8 cellular contexts compared by ENCODE assay signal in the genomic region with DNA sequence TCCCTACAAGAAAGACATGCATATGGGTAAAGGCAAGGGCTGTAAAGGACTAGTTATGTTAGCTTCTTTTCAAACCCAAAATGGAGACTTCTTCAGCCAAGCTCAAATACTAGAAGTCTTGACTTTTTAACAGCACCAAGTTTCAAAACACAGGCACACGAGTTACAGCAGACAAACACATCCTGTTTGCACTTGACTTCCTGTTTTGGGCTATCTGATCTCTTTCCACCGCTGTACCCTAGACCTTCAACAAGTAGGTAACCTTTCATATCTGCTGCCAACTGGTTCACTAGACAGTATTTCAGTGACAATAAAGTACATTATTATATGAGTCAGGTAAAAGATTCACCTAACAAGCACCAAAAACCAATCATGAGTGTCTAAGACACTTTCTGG. TPM values are rescaled to one million over a fixed set of nuclear protein-coding genes. Genes with fewer than 3 reads are reported as not detected.
DNase-seq lines count a peak whose midpoint lies in the region; ATAC-seq and TF ChIP-seq lines count a peak whose summit lies in the region.

No MANE protein-coding gene starts in this region.

- H3K4me1 Mint-ChIP-seq in IgD-negative memory B cell: peaks cover 48 to 55% (median 49%) of the 10 kb centered on the region in 3 donors
- peaks cover 77% of the 10 kb centered on the region for H3K4me1 Mint-ChIP-seq in activated naive CD8-positive, alpha-beta T cell treated with anti-CD3 and anti-CD28 coated beads, Interleukin-2, amount 50 U/mL, for 24 hours

- TF ChIP-seq CTCF in omental fat pad (IDR thresholded peaks at IDR 0.05): no peak

- peaks cover 11% of the 10 kb centered on the region for H3K36me3 Mint-ChIP-seq in IgD-negative memory B cell
- H3K36me3 Mint-ChIP-seq in activated naive CD8-positive, alpha-beta T cell treated with anti-CD3 and anti-CD28 coated beads, Interleukin-2, amount 50 U/mL, for 24 hours (ENCODE audit: low read depth): peaks cover 3% of the 10 kb centered on the region

- ATAC-seq in GM19043 (IDR thresholded peaks at IDR 0.05; ENCODE audit: low read depth, unreplicated experiment): peak; percentile 56
- peak; percentile 39 for ATAC-seq in activated naive CD8-positive, alpha-beta T cell treated with anti-CD3 and anti-CD28 coated beads, Interleukin-2, amount 50 U/mL, for 24 hours
- ATAC-seq in omental fat pad (ENCODE audit: low FRiP score): no peak

- H3K27ac Mint-ChIP-seq in IgD-negative memory B cell: peak overlapping the region; percentile 84 to 99 (median 90)
- H3K27ac Mint-ChIP-seq in activated naive CD8-positive, alpha-beta T cell treated with anti-CD3 and anti-CD28 coated beads, Interleukin-2, amount 50 U/mL, for 24 hours: peak overlapping the region; percentile 63

- no peaks in the 10 kb centered on the region for H3K27me3 Mint-ChIP-seq in IgD-negative memory B cell
- H3K27me3 Mint-ChIP-seq in activated naive CD8-positive, alpha-beta T cell treated with anti-CD3 and anti-CD28 coated beads, Interleukin-2, amount 50 U/mL, for 24 hours: no peaks in the 10 kb centered on the region

- no peaks in the 10 kb centered on the region for H3K9me3 Mint-ChIP-seq in IgD-negative memory B cell
- H3K9me3 Mint-ChIP-seq in activated naive CD8-positive, alpha-beta T cell treated with anti-CD3 and anti-CD28 coated beads, Interleukin-2, amount 50 U/mL, for 24 hours: no peaks in the 10 kb centered on the region

- peak overlapping the region; percentile 8 to 91 (median 72) for H3K4me3 Mint-ChIP-seq in IgD-negative memory B cell
- peak overlapping the region; percentile 68 for H3K4me3 Mint-ChIP-seq in activated naive CD8-positive, alpha-beta T cell treated with anti-CD3 and anti-CD28 coated beads, Interleukin-2, amount 50 U/mL, for 24 hours

- DNase-seq in Ammon's horn (ENCODE audit: low spot score) (peak; percentile 48), lung microvascular endothelial cell (ENCODE audit: low read depth in 2 of 2) (peak; percentile 48 to 57), omental fat pad (ENCODE audit: low spot score) (no peak), GOT3 (lab: John Stamatoyannopoulos, UW) (no peak)
- DNase-seq in activated naive CD8-positive, alpha-beta T cell treated with anti-CD3 and anti-CD28 coated beads, Interleukin-2, amount 50 U/mL, for 24 hours: no peak
- no peak for DNase-seq in stimulated activated CD4-positive, alpha-beta T cell treated with anti-CD3 and anti-CD28 coated beads, Interleukin-4, amount 100 ng/mL, for 1 hour

RNA-seq across cellular contexts. Expression of gene RFFL, which starts 12.3 kb away (rescaled TPM):
- polyA plus RNA-seq in IgD-negative memory B cell: 28.9 TPM
- total RNA-seq in lung microvascular endothelial cell (3.6 and 6.5 TPM in 2 replicates), omental fat pad (10 to 100 TPM; 17.3 to 23.1 (median 19.7) TPM)

Comparison
In these comparisons a context has a peak if more than half of its experiments do, and no peak if none do; other contexts are left out.
1. DNase-seq: peak in Ammon's horn (single experiment) and lung microvascular endothelial cell (2 of 2); none in activated naive CD8-positive, alpha-beta T cell treated with anti-CD3 and anti-CD28 coated beads, Interleukin-2, amount 50 U/mL, for 24 hours (single experiment), omental fat pad (single experiment), GOT3 (single experiment) and stimulated activated CD4-positive, alpha-beta T cell treated with anti-CD3 and anti-CD28 coated beads, Interleukin-4, amount 100 ng/mL, for 1 hour (single experiment).